ENCODE assay signal across 1 cellular context in the genomic region with DNA sequence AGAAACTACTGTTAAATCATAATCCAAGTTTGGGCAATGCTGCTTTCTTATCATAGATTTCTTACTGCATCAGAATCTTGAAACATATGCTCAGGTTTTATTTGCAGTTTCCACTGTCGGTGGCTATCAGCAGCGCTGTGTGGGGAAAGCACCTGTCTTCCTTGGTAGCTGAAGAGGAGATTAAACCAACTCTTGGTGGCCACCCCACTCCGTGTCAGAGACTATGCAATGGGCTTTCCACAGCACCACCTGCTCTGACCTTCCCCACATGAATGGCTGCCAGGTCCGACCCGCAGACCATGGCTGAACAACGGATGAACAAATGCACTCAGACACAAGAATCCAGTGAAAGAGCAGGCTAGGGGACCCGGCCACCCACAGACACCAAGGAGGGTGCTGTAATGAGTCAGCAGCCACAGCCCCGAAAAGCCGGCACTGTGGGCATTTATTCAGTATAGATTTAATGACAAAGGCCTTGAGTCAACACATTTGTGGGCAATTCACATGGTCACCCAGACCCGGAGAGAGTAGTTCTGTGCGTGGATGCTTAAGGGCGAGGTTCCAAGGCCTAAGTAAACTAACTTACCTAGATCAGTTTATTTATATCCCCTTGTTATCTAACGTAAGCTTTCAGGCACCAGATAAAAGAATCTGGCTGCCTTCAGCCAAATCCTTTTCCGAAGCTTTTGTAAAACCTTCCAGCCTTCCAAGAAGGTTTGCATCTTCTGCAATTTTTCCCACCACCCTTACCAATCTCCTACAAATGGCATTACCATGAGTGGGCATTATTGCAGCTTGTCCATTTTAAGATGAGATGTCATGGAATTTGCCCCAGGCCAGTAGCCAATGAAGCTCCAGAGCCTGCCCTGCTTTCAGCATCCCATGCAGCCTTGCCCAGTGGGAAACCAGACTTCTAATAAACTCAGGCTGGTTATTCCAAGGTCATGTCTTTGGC.
TF ChIP-seq lines count a peak whose summit lies in the region.

No MANE protein-coding gene starts in this region.

TF ChIP-seq in A549, 52 proteins besides CTCF, POLR2A, EP300 and RAD21 (continued from another document):
- TF ChIP-seq, protein P1, sequence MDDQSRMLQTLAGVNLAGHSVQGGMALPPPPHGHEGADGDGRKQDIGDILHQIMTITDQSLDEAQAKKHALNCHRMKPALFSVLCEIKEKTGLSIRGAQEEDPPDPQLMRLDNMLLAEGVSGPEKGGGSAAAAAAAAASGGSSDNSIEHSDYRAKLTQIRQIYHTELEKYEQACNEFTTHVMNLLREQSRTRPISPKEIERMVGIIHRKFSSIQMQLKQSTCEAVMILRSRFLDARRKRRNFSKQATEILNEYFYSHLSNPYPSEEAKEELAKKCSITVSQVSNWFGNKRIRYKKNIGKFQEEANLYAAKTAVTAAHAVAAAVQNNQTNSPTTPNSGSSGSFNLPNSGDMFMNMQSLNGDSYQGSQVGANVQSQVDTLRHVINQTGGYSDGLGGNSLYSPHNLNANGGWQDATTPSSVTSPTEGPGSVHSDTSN (IDR thresholded peaks at IDR 0.05): peak; percentile 51; the same call in 1 of the 2 replicates
- TF ChIP-seq, protein P2, sequence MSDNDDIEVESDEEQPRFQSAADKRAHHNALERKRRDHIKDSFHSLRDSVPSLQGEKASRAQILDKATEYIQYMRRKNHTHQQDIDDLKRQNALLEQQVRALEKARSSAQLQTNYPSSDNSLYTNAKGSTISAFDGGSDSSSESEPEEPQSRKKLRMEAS (IDR thresholded peaks at IDR 0.05): peak; percentile 71
- TF ChIP-seq, protein P3, sequence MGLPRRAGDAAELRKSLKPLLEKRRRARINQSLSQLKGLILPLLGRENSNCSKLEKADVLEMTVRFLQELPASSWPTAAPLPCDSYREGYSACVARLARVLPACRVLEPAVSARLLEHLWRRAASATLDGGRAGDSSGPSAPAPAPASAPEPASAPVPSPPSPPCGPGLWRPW (IDR thresholded peaks at IDR 0.05): peak; percentile 43; the same call in 1 of the 2 replicates
- TF ChIP-seq KDM5A (IDR thresholded peaks at IDR 0.05): no peak
- TF ChIP-seq, protein P4, sequence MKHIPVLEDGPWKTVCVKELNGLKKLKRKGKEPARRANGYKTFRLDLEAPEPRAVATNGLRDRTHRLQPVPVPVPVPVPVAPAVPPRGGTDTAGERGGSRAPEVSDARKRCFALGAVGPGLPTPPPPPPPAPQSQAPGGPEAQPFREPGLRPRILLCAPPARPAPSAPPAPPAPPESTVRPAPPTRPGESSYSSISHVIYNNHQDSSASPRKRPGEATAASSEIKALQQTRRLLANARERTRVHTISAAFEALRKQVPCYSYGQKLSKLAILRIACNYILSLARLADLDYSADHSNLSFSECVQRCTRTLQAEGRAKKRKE (CRISPR knock-in tag; IDR thresholded peaks at IDR 0.05; ENCODE audit: low read depth): peak; percentile 15; the same call in 1 of the 2 replicates
- TF ChIP-seq SMC3 (IDR thresholded peaks at IDR 0.05): peak; percentile 39; the same call in 2 of the 3 replicates
- peak; percentile 86 for TF ChIP-seq FOSL2 (IDR thresholded peaks at IDR 0.05)
- TF ChIP-seq FOSL2 (CRISPR knock-in tag; IDR thresholded peaks at IDR 0.05): peak; percentile 93
- TF ChIP-seq JUNB (IDR thresholded peaks at IDR 0.05): peak; percentile 91
- no peak for TF ChIP-seq ZSCAN20 (CRISPR knock-in tag; IDR thresholded peaks at IDR 0.05)
- no peak for TF ChIP-seq CBX2 (IDR thresholded peaks at IDR 0.05; ENCODE audit: borderline replicate concordance, low read depth)
- no peak for TF ChIP-seq HOXB13 (CRISPR knock-in tag; IDR thresholded peaks at IDR 0.05; ENCODE audit: low read depth)
- TF ChIP-seq MAZ (IDR thresholded peaks at IDR 0.05; ENCODE audit: borderline replicate concordance, low read depth, low read length): no peak
